ENCODE assay signal across 8 cellular contexts in the genomic region with DNA sequence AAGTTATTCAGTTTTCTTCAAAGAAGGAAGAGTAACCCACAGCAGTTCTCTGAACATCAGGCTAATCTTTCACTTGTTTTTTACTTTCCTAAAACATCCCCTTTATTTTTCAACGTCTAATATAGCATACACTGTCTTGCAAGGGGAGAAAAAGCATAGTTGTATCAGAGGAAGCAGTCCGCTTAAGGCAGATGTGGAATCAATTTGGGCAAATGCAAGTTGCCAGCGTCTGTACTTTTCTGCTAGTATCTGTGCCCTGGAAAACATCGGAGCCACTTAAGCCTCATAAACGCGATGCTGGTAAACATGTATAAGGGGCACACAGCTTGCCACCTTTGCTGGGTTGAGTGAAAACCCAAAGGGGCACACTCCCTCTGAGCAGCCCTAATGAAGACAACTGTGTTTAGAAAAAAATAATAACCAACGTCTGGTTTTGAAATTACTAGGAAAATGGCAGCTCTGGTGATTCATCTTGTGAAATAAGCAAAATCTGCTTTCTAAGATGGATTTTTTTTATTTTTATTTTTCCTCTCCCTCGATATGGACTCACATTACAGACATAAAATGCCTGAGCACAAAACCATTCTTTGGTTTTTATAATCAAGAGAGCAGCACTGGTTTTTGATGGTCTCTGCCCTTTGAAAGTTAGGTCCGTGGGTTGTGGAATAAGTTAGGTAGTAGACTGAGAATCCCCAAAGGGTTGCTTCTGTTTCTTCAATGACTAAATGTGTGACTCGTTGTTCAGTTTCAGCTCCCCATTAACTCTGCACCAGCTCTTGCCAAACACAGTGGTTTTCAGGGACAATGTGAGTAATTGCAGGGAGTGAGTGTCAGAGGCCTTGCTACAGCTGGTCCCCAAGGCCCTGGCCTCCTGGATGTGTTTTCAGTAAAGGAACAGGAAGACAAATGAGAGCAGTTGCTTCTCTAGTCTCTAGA. TPM values are rescaled to one million over a fixed set of nuclear protein-coding genes. Genes with fewer than 3 reads are reported as not detected.
DNase-seq lines count a peak whose midpoint lies in the region; ATAC-seq lines count a peak whose summit lies in the region.

No MANE protein-coding gene starts in this region.

- in situ Hi-C loops in G401 (cut with HindIII; ENCODE audit: low sequenced_read_pairs) = no loop called here

- no peaks in the 10 kb centered on the region for H3K36me3 ChIP-seq in aorta (ENCODE audit: control insufficient read depth in 1 of 2, insufficient read depth in 2 of 2, low read length in 1 of 2)

- H3K4me1 ChIP-seq in aorta (ENCODE audit: control insufficient read depth in 1 of 2, insufficient read depth in 2 of 2, low read length in 2 of 2) = no peaks in the 10 kb centered on the region

- ATAC-seq in HG02759 (IDR thresholded peaks at IDR 0.05; ENCODE audit: unreplicated experiment) = peak; percentile 91
- peak; percentile 55 to 81 for ATAC-seq in left cardiac atrium
- no peak for ATAC-seq in aorta (ENCODE audit: low FRiP score)

- H3K27me3 ChIP-seq in aorta (ENCODE audit: control insufficient read depth in 1 of 2, insufficient read depth in 2 of 2, low read length in 1 of 2) = no peaks in the 10 kb centered on the region

- 61 to 69% methylated on average over 10 of the region's 10 CpGs for WGBS in aorta, 2 donors

- intact Hi-C loops in left cardiac atrium (cut with DNase I) = no loop called here
- intact Hi-C loops in aorta (cut with DNase I) = no loop called here

- H3K9me3 ChIP-seq in aorta (ENCODE audit: control insufficient read depth, low read length) = peaks cover 2% of the 10 kb centered on the region

- no peak overlapping the region for H3K27ac ChIP-seq in aorta (ENCODE audit: low read depth in 1 of 2, low read length in 2 of 2)

- H3K4me3 ChIP-seq in aorta (ENCODE audit: low read length in 2 of 2) = no peak overlapping the region

- DNase-seq in NOMO-1 (lab: John Stamatoyannopoulos, UW; ENCODE audit: unreplicated experiment in 2 of 2) (peak; percentile 27 to 73), NOMO-1 treated with dmso at 0.1 percent for 144 hours (lab: John Stamatoyannopoulos, UW; ENCODE audit: unreplicated experiment) (no peak), RPMI7951 (ENCODE audit: low read depth) (peak; percentile 76), left cardiac atrium (peak; percentile 47), aorta (no peak), COR-L47 (lab: John Stamatoyannopoulos, UW) (no peak), G401 (ENCODE audit: low spot score) (no peak)

RNA-seq across cellular contexts. Expression of a gene that starts 24.5 kb away (rescaled TPM):
- 45.7 and 49.3 TPM in 2 replicates for total RNA-seq in RPMI7951 (2014; rRNA removed; shearing (Covaris generic))
- total RNA-seq in left cardiac atrium = 10 to 100 TPM; 26.6 to 34.2 TPM
- total RNA-seq in aorta = 10 to 100 TPM; 18.1 to 24.8 TPM
- polyA plus RNA-seq in aorta = 10 to 100 TPM; 51.8 to 68.0 TPM
- 99.6 and 111 TPM in 2 replicates for total RNA-seq in G401 (2014; rRNA removed; shearing (Covaris generic))

Comparison
In these comparisons a context has a peak if more than half of its experiments do, and no peak if none do; other contexts are left out.
1. DNase-seq: peak in NOMO-1 (2 of 2), RPMI7951 (single experiment) and left cardiac atrium (single experiment); none in NOMO-1 treated with dmso at 0.1 percent for 144 hours (single experiment), aorta (0 of 2), COR-L47 (single experiment) and G401 (single experiment).